Comparison of ENCODE assay signal across 9 cellular contexts in the genomic region with DNA sequence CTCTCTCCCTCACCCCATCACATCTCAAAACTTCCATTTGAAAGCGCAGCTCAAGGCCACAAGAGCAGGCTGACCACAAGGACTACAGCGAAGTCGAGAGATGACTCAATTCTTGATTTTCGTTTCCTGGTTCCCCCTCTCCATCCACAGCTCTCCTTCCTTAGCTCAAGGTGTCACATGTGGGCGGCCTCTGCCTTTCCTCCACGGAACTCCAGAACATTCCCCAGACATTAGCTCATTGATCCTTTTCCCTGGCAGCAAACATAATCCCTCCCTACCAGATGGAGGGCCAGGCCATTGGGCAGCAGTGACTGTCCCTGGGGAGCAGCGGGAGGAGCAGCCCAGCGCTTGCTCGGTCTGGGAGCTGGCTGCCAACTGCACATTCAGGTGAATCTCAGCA. TPM values are rescaled to one million over a fixed set of nuclear protein-coding genes. Genes with fewer than 3 reads are reported as not detected.
A peak's percentile ranks its signal among the peaks of the same experiment; 100 is the strongest.
DNase-seq lines count a peak whose midpoint lies in the region; ATAC-seq and TF ChIP-seq lines count a peak whose summit lies in the region.
"Had no signal": no experiment of that assay in that cellular context is flagged by ENCODE, and none has a peak within 500 bp of the region (broad histone marks: within the 10 kb centered on the region; RNA-seq: fewer than 3 reads in every experiment).

No MANE protein-coding gene starts in this region.

- H3K9ac ChIP-seq in neural progenitor cell = no peak overlapping the region

- no peak for TF ChIP-seq CTCF in neural progenitor cell (IDR thresholded peaks at IDR 0.05)

- ATAC-seq in GM18858 (IDR thresholded peaks at IDR 0.05; ENCODE audit: unreplicated experiment) (peak; percentile 93), HG02678 (IDR thresholded peaks at IDR 0.05; ENCODE audit: unreplicated experiment) (peak; percentile 86)

- no peaks in the 10 kb centered on the region for H3K27me3 ChIP-seq in neural progenitor cell

- no peak overlapping the region for H3K4me2 ChIP-seq in neural progenitor cell

- H3K4me3 Mint-ChIP-seq in neural progenitor cell = no peak overlapping the region
- no peak overlapping the region for H3K4me3 Mint-ChIP-seq in activated naive CD4-positive, alpha-beta T cell treated with anti-CD3 and anti-CD28 coated beads, Interleukin-2, amount 10 ng/mL, durations not matched to agents 7 days and 5 days

- H3K4me3 ChIP-seq in neural progenitor cell = no peak overlapping the region

- POLR2A ChIA-PET in HEK293T (lab: Yijun Ruan, JAX) = no interaction called here

- H3K9me3 ChIP-seq in neural progenitor cell (ENCODE audit: low read depth) = no peaks in the 10 kb centered on the region

- peaks cover 13% of the 10 kb centered on the region for H3K9me3 Mint-ChIP-seq in neural progenitor cell
- H3K9me3 Mint-ChIP-seq in activated naive CD4-positive, alpha-beta T cell treated with anti-CD3 and anti-CD28 coated beads, Interleukin-2, amount 10 ng/mL, durations not matched to agents 7 days and 5 days = no peaks in the 10 kb centered on the region

- peaks cover 3% of the 10 kb centered on the region for H3K36me3 Mint-ChIP-seq in neural progenitor cell
- no peaks in the 10 kb centered on the region for H3K36me3 Mint-ChIP-seq in activated naive CD4-positive, alpha-beta T cell treated with anti-CD3 and anti-CD28 coated beads, Interleukin-2, amount 10 ng/mL, durations not matched to agents 7 days and 5 days

- H3K79me2 ChIP-seq in neural progenitor cell (ENCODE audit: low read depth) = no peaks in the 10 kb centered on the region

- CTCF ChIA-PET in HEK293T (lab: Yijun Ruan, JAX) = interaction anchor here (0.5 kb wide), 1 partner anchor 1676 kb away, joined by 3 read pairs; no protein-coding TSS in a partner anchor
- CTCF ChIA-PET in activated naive CD4-positive, alpha-beta T cell treated with anti-CD3 and anti-CD28 coated beads, Interleukin-2, amount 10 ng/mL, durations not matched to agents 7 days and 5 days (lab: Charles Lee) = interaction anchor here (0.6 kb wide), 1 partner anchor 13 kb away, joined by 4 read pairs; no protein-coding TSS in a partner anchor

- H3K4me1 Mint-ChIP-seq in neural progenitor cell = peaks cover 26% of the 10 kb centered on the region
- no peaks in the 10 kb centered on the region for H3K4me1 Mint-ChIP-seq in activated naive CD4-positive, alpha-beta T cell treated with anti-CD3 and anti-CD28 coated beads, Interleukin-2, amount 10 ng/mL, durations not matched to agents 7 days and 5 days

- no peak overlapping the region for H3K27ac ChIP-seq in neural progenitor cell

- no peak overlapping the region for H2AFZ ChIP-seq in neural progenitor cell (replicated peaks)

- peak overlapping the region; percentile 68 for H3K27ac Mint-ChIP-seq in neural progenitor cell
- H3K27ac Mint-ChIP-seq in activated naive CD4-positive, alpha-beta T cell treated with anti-CD3 and anti-CD28 coated beads, Interleukin-2, amount 10 ng/mL, durations not matched to agents 7 days and 5 days = no peak overlapping the region

- no peaks in the 10 kb centered on the region for H3K4me1 ChIP-seq in neural progenitor cell

- no peaks in the 10 kb centered on the region for H3F3A ChIP-seq in neural progenitor cell (ENCODE audit: low read depth)

- H3K27me3 Mint-ChIP-seq in neural progenitor cell (ENCODE audit: insufficient read depth, low read depth) = peaks cover 2% of the 10 kb centered on the region
- no peaks in the 10 kb centered on the region for H3K27me3 Mint-ChIP-seq in activated naive CD4-positive, alpha-beta T cell treated with anti-CD3 and anti-CD28 coated beads, Interleukin-2, amount 10 ng/mL, durations not matched to agents 7 days and 5 days

- no peaks in the 10 kb centered on the region for H4K20me1 ChIP-seq in neural progenitor cell (ENCODE audit: low read depth)

- no peaks in the 10 kb centered on the region for H3K36me3 ChIP-seq in neural progenitor cell

- DNase-seq in NCI-H82 treated with DMSO at 0.1 percent for 48 hours (lab: John Stamatoyannopoulos, UW; ENCODE audit: unreplicated experiment) (peak; percentile 55), neural progenitor cell (ENCODE audit: low spot score) (peak; percentile 23), HEK293T (ENCODE audit: extremely low spot score) (no peak), NCI-H526 treated with DMSO at 0.1 percent for 48 hours (lab: John Stamatoyannopoulos, UW) (no peak)
- DNase-seq in stimulated activated CD4-positive, alpha-beta T cell treated with anti-CD3 and anti-CD28 coated beads, Interleukin-2, amount 100 ng/mL, for 24 hours = no peak
- DNase-seq in activated naive CD4-positive, alpha-beta T cell treated with anti-CD3 and anti-CD28 coated beads, Interleukin-2, amount 10 ng/mL, durations not matched to agents 7 days and 5 days = no peak

TF ChIP-seq in HEK293T, 16 proteins besides CTCF, POLR2A, EP300 and RAD21:
- TF ChIP-seq HDGF (IDR thresholded peaks at IDR 0.05; ENCODE audit: borderline replicate concordance) = no peak
- no peak for TF ChIP-seq LEF1 (IDR thresholded peaks at IDR 0.05; ENCODE audit: borderline replicate concordance)
- TF ChIP-seq ZNF384 (IDR thresholded peaks at IDR 0.05) = no peak
TF ChIP-seq in HEK293T: peak in this region for 0.

RNA-seq across cellular contexts. Expression of gene CCDC149, which starts 56.3 kb away (rescaled TPM):
- total RNA-seq in neural progenitor cell (ENCODE audit: low replicate concordance) = 3.4 and 5.0 TPM in 2 replicates
- total RNA-seq: activated CD8-positive, alpha-beta memory T cell treated with anti-CD3 and anti-CD28 coated beads for 36 hours had no signal

Comparison
In these comparisons a context has a peak if more than half of its experiments do, and no peak if none do; other contexts are left out.
1. DNase-seq: peak in NCI-H82 treated with DMSO at 0.1 percent for 48 hours (single experiment) and neural progenitor cell (single experiment); none in HEK293T (single experiment), NCI-H526 treated with DMSO at 0.1 percent for 48 hours (single experiment), stimulated activated CD4-positive, alpha-beta T cell treated with anti-CD3 and anti-CD28 coated beads, Interleukin-2, amount 100 ng/mL, for 24 hours (0 of 2) and activated naive CD4-positive, alpha-beta T cell treated with anti-CD3 and anti-CD28 coated beads, Interleukin-2, amount 10 ng/mL, durations not matched to agents 7 days and 5 days (single experiment).